Comparison of ENCODE assay signal across 23 cellular contexts in the genomic region with DNA sequence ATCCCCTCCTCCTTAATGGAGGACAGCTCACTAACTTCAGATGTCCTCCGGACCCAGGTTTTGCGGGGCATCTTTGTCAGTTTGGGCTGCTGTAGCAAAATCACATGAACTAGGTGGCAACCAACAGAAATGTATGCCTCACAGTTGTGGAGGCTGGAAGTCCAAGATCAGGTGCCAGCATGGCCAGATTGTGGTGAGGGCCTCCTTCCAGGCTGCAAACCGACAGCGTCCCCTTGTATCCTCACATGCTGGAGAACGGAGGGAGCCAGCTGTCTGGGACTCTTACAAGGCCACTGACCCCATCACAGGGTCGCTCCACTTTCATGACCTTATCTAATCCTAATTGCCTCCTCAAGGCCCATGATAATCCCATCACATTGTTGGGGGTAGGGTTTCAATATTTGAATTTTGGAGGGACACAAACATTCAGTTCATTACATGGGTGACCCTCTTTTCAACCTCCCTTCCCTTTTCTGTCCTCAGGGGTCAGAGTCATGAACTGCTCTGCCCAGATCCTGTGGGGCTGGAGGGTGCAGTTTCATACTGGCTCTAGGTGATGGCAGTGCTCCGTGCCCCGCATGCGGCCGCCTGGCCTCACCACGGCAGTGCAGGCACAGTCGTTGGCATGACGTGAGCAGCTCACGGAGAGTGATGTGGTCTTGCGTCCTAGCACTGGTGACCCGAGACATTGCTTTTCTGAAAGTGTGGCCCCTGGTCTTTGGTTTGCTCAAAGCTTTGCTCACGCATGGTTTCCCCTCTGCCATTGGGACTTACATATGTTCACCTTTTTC. TPM values are rescaled to one million over a fixed set of nuclear protein-coding genes. Genes with fewer than 3 reads are reported as not detected.
DNase-seq lines count a peak whose midpoint lies in the region; ATAC-seq, FAIRE-seq and TF ChIP-seq lines count a peak whose summit lies in the region.
"Had no signal": no experiment of that assay in that cellular context is flagged by ENCODE, and none has a peak within 500 bp of the region (broad histone marks: within the 10 kb centered on the region; RNA-seq: fewer than 3 reads in every experiment).

No MANE protein-coding gene starts in this region.

- H3K4me1 ChIP-seq in K562 (replicated peaks in 1 of 2; ENCODE audit: control insufficient read depth in 2 of 2, insufficient read depth in 2 of 2, low read length in 2 of 2) = no peaks in the 10 kb centered on the region
- H3K4me1 ChIP-seq in trophoblast cell (ENCODE audit: control insufficient read depth in 1 of 2, insufficient read depth in 2 of 2, low read length in 2 of 2) = no peaks in the 10 kb centered on the region
- H3K4me1 ChIP-seq: BE2C, SJSA1 had no signal

- H4K8ac ChIP-seq in trophoblast cell (ENCODE audit: low read depth, low read length) = no peak overlapping the region

- no peak overlapping the region for H2AK5ac ChIP-seq in trophoblast cell (ENCODE audit: low read length)

- H3K27ac Mint-ChIP-seq in HFFc6 (0 out of 2 replicates have a peak overlapping the region, but pooled peaks have one; percentile 16), type B pancreatic cell (peak overlapping the region; percentile 57)

- intact Hi-C loops in K562 (cut with micrococcal nuclease) = no loop called here

- H3K23ac ChIP-seq in trophoblast cell (ENCODE audit: low read length) = no peak overlapping the region

- H2BK5ac ChIP-seq in trophoblast cell (ENCODE audit: low read depth, low read length, poor library complexity) = no peak overlapping the region

- WGBS in K562 (ENCODE audit: insufficient coverage, low coverage, missing lambda C conversion rate) = 91% methylated on average over 15 of the region's 17 CpGs
- WGBS in trophoblast cell (ENCODE audit: extremely low coverage, insufficient coverage, insufficient read length) = no CpG with 5 or more reads among the region's 17 CpGs

- H3K36me3 ChIP-seq in K562 (ENCODE audit: control insufficient read depth, insufficient read depth, low read length) (peaks cover 74% of the 10 kb centered on the region; the same call in 2 of the 3 replicates), trophoblast cell (ENCODE audit: control insufficient read depth in 1 of 2, insufficient read depth in 2 of 2, low read length in 2 of 2) (peaks cover 74 to 89% of the 10 kb centered on the region in 2 experiments)
- H3K36me3 ChIP-seq: BE2C had no signal

- H2BK120ac ChIP-seq in trophoblast cell (ENCODE audit: insufficient read depth, low read length, poor library complexity) = no peak overlapping the region

- in situ Hi-C loops in K562 (cut with MboI) = loop anchor here (25.0 kb wide), 1 partner anchor 140 kb away; the partner anchor contains the start of gene FLNB

- no peak overlapping the region for H3K4ac ChIP-seq in trophoblast cell (ENCODE audit: low read depth, low read length)

- TF ChIP-seq CTCF in HFFc6 (IDR thresholded peaks at IDR 0.05) = no peak
- TF ChIP-seq CTCF in K562 (IDR thresholded peaks at IDR 0.05 in 2 of 3, conservative IDR thresholded peaks at IDR 0.05 in 1 of 3; ENCODE audit: insufficient read depth in 2 of 3, low read depth in 1 of 3, low read length in 3 of 3) = no peak
- no peak for TF ChIP-seq CTCF in type B pancreatic cell (conservative IDR thresholded peaks at IDR 0.05)

- peak overlapping the region; percentile 38 for H3K18ac ChIP-seq in trophoblast cell (ENCODE audit: low read length)

- no peaks in the 10 kb centered on the region for H3K9me3 ChIP-seq in K562 (replicated peaks; ENCODE audit: control insufficient read depth, insufficient read depth, low read depth, low read length)
- H3K9me3 ChIP-seq in trophoblast cell (ENCODE audit: insufficient read depth, low read depth, low read length) = peaks cover 2% of the 10 kb centered on the region
- H3K9me3 ChIP-seq: BE2C, SJSA1 had no signal

- H3K4me3 Mint-ChIP-seq in HFFc6 = no peak overlapping the region
- no peak overlapping the region for H3K4me3 Mint-ChIP-seq in type B pancreatic cell
- H3K4me3 Mint-ChIP-seq: CD4-positive, CD25-positive, alpha-beta regulatory T cell had no signal

- no peak overlapping the region for H3K9ac ChIP-seq in K562 (ENCODE audit: insufficient read depth in 1 of 2, low read depth in 2 of 2, low read length in 2 of 2)
- H3K9ac ChIP-seq in trophoblast cell (ENCODE audit: low read length) = no peak overlapping the region

- no TSS peak for BruUV-seq in K562 (replicated peaks; lab: Mats Ljungman, UMichigan)

- H3K79me2 ChIP-seq in K562 (ENCODE audit: control insufficient read depth, insufficient read depth, low read length) = no peaks in the 10 kb centered on the region
- H3K79me2 ChIP-seq in trophoblast cell (ENCODE audit: control insufficient read depth, insufficient read depth, low read length, poor library complexity) = no peaks in the 10 kb centered on the region

- peaks cover 2% of the 10 kb centered on the region for H3K27me3 Mint-ChIP-seq in HFFc6 (ENCODE audit: insufficient read depth)
- no peaks in the 10 kb centered on the region for H3K27me3 Mint-ChIP-seq in type B pancreatic cell
- H3K27me3 Mint-ChIP-seq: CD4-positive, CD25-positive, alpha-beta regulatory T cell had no signal

- no peaks in the 10 kb centered on the region for H3K9me1 ChIP-seq in K562 (ENCODE audit: control insufficient read depth, insufficient read depth, low read length)

- TF ChIP-seq EP300 in K562 (IDR thresholded peaks at IDR 0.05; ENCODE audit: low read length) = no peak

- no peak overlapping the region for H3K27ac ChIP-seq in K562 (ENCODE audit: extremely low read depth, low read depth, low read length)
- H3K27ac ChIP-seq in trophoblast cell (ENCODE audit: low read depth, low read length) = no peak overlapping the region
- H3K27ac ChIP-seq: HL-60, SJSA1 had no signal

- H4K12ac ChIP-seq in trophoblast cell (ENCODE audit: low read depth, low read length) = no peak overlapping the region

- no peak for ATAC-seq in K562
- ATAC-seq in HG02623 (IDR thresholded peaks at IDR 0.05; ENCODE audit: unreplicated experiment) = no peak
- no peak for ATAC-seq in GM21360 (IDR thresholded peaks at IDR 0.05; ENCODE audit: unreplicated experiment)
- ATAC-seq in GM18867 (IDR thresholded peaks at IDR 0.05; ENCODE audit: unreplicated experiment) = no peak
- ATAC-seq: GM12878, Panc1 had no signal

- no peak for TF ChIP-seq POLR2A in K562 (conservative IDR thresholded peaks at IDR 0.05)

- H4K20me1 ChIP-seq in K562 (replicated peaks; ENCODE audit: control insufficient read depth, insufficient read depth, low read length) = no peaks in the 10 kb centered on the region

- H3K4me1 Mint-ChIP-seq in HFFc6 (ENCODE audit: low read depth) (no peaks in the 10 kb centered on the region), type B pancreatic cell (ENCODE audit: unreplicated experiment) (peaks cover 4% of the 10 kb centered on the region)
- H3K4me1 Mint-ChIP-seq: CD4-positive, CD25-positive, alpha-beta regulatory T cell had no signal

- H3K4me3 ChIP-seq in K562 (no peak overlapping the region), trophoblast cell (ENCODE audit: low read depth, low read length) (no peak overlapping the region)
- H3K4me3 ChIP-seq: GM12878, SJSA1 had no signal

- H3K27me3 ChIP-seq in K562 (ENCODE audit: control insufficient read depth in 2 of 2, insufficient read depth in 2 of 2, low read length in 2 of 2) = no peaks in the 10 kb centered on the region
- H3K27me3 ChIP-seq in trophoblast cell (ENCODE audit: insufficient read depth, low read length) = no peaks in the 10 kb centered on the region
- H3K27me3 ChIP-seq: BE2C, SJSA1 had no signal

- no peak overlapping the region for H4K91ac ChIP-seq in trophoblast cell (ENCODE audit: low read depth, low read length)

- H3K36me3 Mint-ChIP-seq in HFFc6 (ENCODE audit: low read depth) = peaks cover 40% of the 10 kb centered on the region
- peaks cover 45% of the 10 kb centered on the region for H3K36me3 Mint-ChIP-seq in type B pancreatic cell

- FAIRE-seq in K562 (lab: Jason Lieb, UNC) = no peak
- FAIRE-seq: GM12878 had no signal

- no peaks in the 10 kb centered on the region for H3K9me3 Mint-ChIP-seq in HFFc6
- no peaks in the 10 kb centered on the region for H3K9me3 Mint-ChIP-seq in type B pancreatic cell
- H3K9me3 Mint-ChIP-seq: CD4-positive, CD25-positive, alpha-beta regulatory T cell had no signal

- POLR2A ChIA-PET in K562 (lab: Yijun Ruan, JAX) = interaction anchor here (0.6 kb wide), 1 partner anchor 217 kb away, joined by 3 read pairs; no protein-coding TSS in a partner anchor

- H3K79me1 ChIP-seq in trophoblast cell (ENCODE audit: low read length) = no peaks in the 10 kb centered on the region

- TF ChIP-seq RAD21 in K562 (CRISPR knock-in tag; conservative IDR thresholded peaks at IDR 0.05 in 1 of 2, IDR thresholded peaks at IDR 0.05 in 1 of 2) = no peak

- DNase-seq in HFFc6 = no peak
- DNase-seq in K562 (ENCODE audit: extremely low read depth in 1 of 4, low spot score in 3 of 4) = no peak
- no peak for DNase-seq in trophoblast cell
- DNase-seq in type B pancreatic cell (ENCODE audit: extremely low spot score, unreplicated experiment) = no peak
- DNase-seq: BE2C; CD4-positive, CD25-positive, alpha-beta regulatory T cell; DMS79; H7; NCI-H1105; NCI-H146; NCI-H2029 treated with DMSO at 0.1 percent for 48 hours; NCI-H345; NCI-H524; NCI-H774 had no signal

- CTCF ChIA-PET in K562 (lab: Yijun Ruan, JAX; ENCODE audit: low intra/inter-chr PET ratio) = no interaction called here

- H2BK12ac ChIP-seq in trophoblast cell (ENCODE audit: low read length) = no peak overlapping the region

- H3K14ac ChIP-seq in trophoblast cell (ENCODE audit: low read length) = no peak overlapping the region

- no peak overlapping the region for H2AFZ ChIP-seq in K562 (ENCODE audit: low read depth, low read length)
- no peak overlapping the region for H2AFZ ChIP-seq in trophoblast cell (ENCODE audit: insufficient read depth, low read length, poor library complexity)

- no peak overlapping the region for H3K4me2 ChIP-seq in K562 (ENCODE audit: insufficient read depth, low read length)
- H3K4me2 ChIP-seq in trophoblast cell (ENCODE audit: low read length) = no peak overlapping the region

RNA-seq across cellular contexts. Expression of gene DNASE1L3, which starts 58.4 kb away (rescaled TPM):
- not detected for total RNA-seq in HFFc6 (2021; fragmentation: NEBNext Ultra II Directional; extraction: Animal tissue kit (Norgen Biotek cat#: 25700))
- total RNA-seq in K562 (2011; cell fraction: chromatin; rRNA removed; ENCODE audit: low replicate concordance) = not detected in 2 replicates
- not detected in 2 replicates for total RNA-seq in K562 (2011; cell fraction: nucleolus; rRNA removed)
- not detected in 2 replicates for total RNA-seq in K562 (2011; cell fraction: nucleoplasm; rRNA removed)
- not detected in 2 replicates for total RNA-seq in K562 (2014; rRNA removed)
- not detected in 2 replicates for total RNA-seq in K562 (2014; rRNA removed; fragmentation: Illumina TruSeq; extraction: Trizol)
- not detected in 2 replicates for total RNA-seq in K562 (2015; rRNA removed; fragmentation: Illumina TruSeq; extraction: Trizol)
- not detected in 2 replicates for total RNA-seq in K562 (2021)
- 0.06 TPM in 1 of 2 replicates, not detected in the other for polyA plus RNA-seq in K562 (2011; rRNA removed)
- polyA plus RNA-seq in K562 (2011; cell fraction: cytosol; rRNA removed) = not detected in 2 replicates
- polyA plus RNA-seq in K562 (2011; cell fraction: nucleus; rRNA removed) = not detected in 2 replicates
- not detected in 2 replicates for polyA plus RNA-seq in K562 (2012)
- polyA plus RNA-seq in K562 (2014; fragmentation: Illumina TruSeq; extraction: Trizol) = not detected in 2 replicates
- polyA plus RNA-seq in K562 (2014; fragmentation: Nextera tagmentation; extraction: Ambion mirVana) = not detected
- polyA plus RNA-seq in K562 (2014; rRNA removed) = not detected in 2 replicates
- polyA minus RNA-seq in K562 (2011; rRNA and poly(A)+ RNA removed) = not detected in 2 replicates
- polyA minus RNA-seq in K562 (2011; cell fraction: cytosol; rRNA and poly(A)+ RNA removed) = not detected in 2 replicates
- polyA minus RNA-seq in K562 (2011; cell fraction: nucleus; rRNA and poly(A)+ RNA removed) = not detected in 2 replicates
- polyA plus RNA-seq in trophoblast cell (2013) = 1.5 and 1.9 TPM in 2 replicates
- total RNA-seq in type B pancreatic cell (ENCODE audit: low replicate concordance) = not detected in 2 replicates
- total RNA-seq: A673; CD4-positive, CD25-positive, alpha-beta regulatory T cell; H7; HT-29; SJSA1 had no signal
